In genomic region chr6:149852180-149852579, GRCh38 we compare ENCODE assay signal across 9 cellular contexts. TPM values are rescaled to one million over a fixed set of nuclear protein-coding genes. Genes with fewer than 3 reads are reported as not detected.
A peak's percentile ranks its signal among the peaks of the same experiment; 100 is the strongest.
DNase-seq lines count a peak whose midpoint lies in the region; ATAC-seq and TF ChIP-seq lines count a peak whose summit lies in the region.
"Had no signal": no experiment of that assay in that cellular context is flagged by ENCODE, and none has a peak within 500 bp of the region (broad histone marks: within the 10 kb centered on the region; RNA-seq: fewer than 3 reads in every experiment).

No MANE protein-coding gene starts in this region.

- peak overlapping the region; percentile 59 for H3K4me2 ChIP-seq in BLaER1

- H4K20me1 ChIP-seq in BLaER1 = peaks cover 10% of the 10 kb centered on the region; the same call in 1 of the 2 replicates

- peak; percentile 49 for ATAC-seq in GM21717 (IDR thresholded peaks at IDR 0.05; ENCODE audit: unreplicated experiment)
- peak; percentile 84 for ATAC-seq in left ventricle myocardium superior
- no peak for ATAC-seq in HG02610 (IDR thresholded peaks at IDR 0.05; ENCODE audit: unreplicated experiment)
- ATAC-seq in GM19397 (IDR thresholded peaks at IDR 0.05; ENCODE audit: unreplicated experiment) = no peak

- TF ChIP-seq CTCF in RWPE1 (conservative IDR thresholded peaks at IDR 0.05; ENCODE audit: low read depth) = no peak

- H3K9ac ChIP-seq in BLaER1 = no peak overlapping the region

- H3K4me3 ChIP-seq in BLaER1 = no peak overlapping the region

- no peaks in the 10 kb centered on the region for H3K9me3 ChIP-seq in BLaER1

- peaks cover 13% of the 10 kb centered on the region for H3K4me1 ChIP-seq in BLaER1

- H3K27ac ChIP-seq in BLaER1 (no peak overlapping the region), RWPE1 (peak overlapping the region; percentile 59)

- DNase-seq in RWPE1 (ENCODE audit: low spot score) (no peak), left ventricle myocardium superior (no peak), hypothalamus (lab: John Stamatoyannopoulos, UW) (no peak), HuH-7 (ENCODE audit: low spot score) (no peak)
- DNase-seq: naive thymus-derived CD8-positive, alpha-beta T cell had no signal

- no peaks in the 10 kb centered on the region for H3K27me3 ChIP-seq in BLaER1

- POLR2A ChIA-PET in RWPE1 (lab: Yijun Ruan, JAX; ENCODE audit: low non-redundant PET) = no interaction called here

- CTCF ChIA-PET in RWPE1 (lab: Yijun Ruan, JAX) = no interaction called here

- intact Hi-C loops in left ventricle myocardium superior (cut with micrococcal nuclease) = no loop called here

- H3K36me3 ChIP-seq in BLaER1 = no peaks in the 10 kb centered on the region

RNA-seq across cellular contexts. Expression of gene LRP11, which starts 12.0 kb away (rescaled TPM):
- 21.5 TPM for total RNA-seq in left ventricle myocardium superior

RNA-seq across cellular contexts. Expression of gene RAET1E, which starts 45.7 kb away (rescaled TPM):
- 0.79 TPM for total RNA-seq in left ventricle myocardium superior
- total RNA-seq: naive thymus-derived CD8-positive, alpha-beta T cell had no signal

Comparison
In these comparisons a context has a peak if more than half of its experiments do, and no peak if none do; other contexts are left out.
1. ATAC-seq: peak in GM21717 (single experiment) and left ventricle myocardium superior (single experiment); none in HG02610 (single experiment) and GM19397 (single experiment).